24 cellular contexts compared by ENCODE assay signal in the genomic region with DNA sequence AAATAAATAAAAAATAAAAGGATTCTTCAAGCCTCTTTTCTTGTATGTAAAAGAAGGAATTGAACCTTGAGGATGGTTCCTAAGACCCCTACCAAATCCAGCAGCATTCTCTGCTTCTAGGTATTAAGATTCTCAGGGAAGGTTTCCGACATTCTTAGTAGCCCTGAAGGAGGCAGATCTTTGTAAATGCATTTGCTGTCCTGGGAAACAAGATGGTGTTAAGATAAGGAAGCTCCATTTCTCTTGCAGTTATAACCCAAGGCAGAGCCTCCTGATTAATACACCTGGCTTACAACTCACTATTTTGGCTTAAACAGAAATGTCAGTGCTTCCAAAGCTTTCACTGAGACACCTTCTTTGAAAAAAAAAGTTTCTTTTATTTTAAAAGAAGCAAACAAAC.
"Had no signal": no experiment of that assay in that cellular context is flagged by ENCODE, and none has a peak within 500 bp of the region (broad histone marks: within the 10 kb centered on the region; RNA-seq: fewer than 3 reads in every experiment).

No MANE protein-coding gene starts in this region.

- H3K27me3 ChIP-seq: colonic mucosa, dorsolateral prefrontal cortex, esophagus muscularis mucosa, esophagus squamous epithelium, gastrocnemius medialis, gastroesophageal sphincter, heart left ventricle, heart right ventricle had no signal

- ATAC-seq: effector memory CD8-positive, alpha-beta T cell; esophagus mucosa; foreskin keratinocyte; gastrocnemius medialis; gastroesophageal sphincter; heart left ventricle; heart right ventricle had no signal

- H3K4me3 ChIP-seq: colonic mucosa, coronary artery, dorsolateral prefrontal cortex, esophagus muscularis mucosa, esophagus squamous epithelium, gastrocnemius medialis, gastroesophageal sphincter, heart left ventricle, heart right ventricle had no signal

- H3K36me3 ChIP-seq: colonic mucosa, esophagus muscularis mucosa, esophagus squamous epithelium, gastrocnemius medialis, gastroesophageal sphincter, heart left ventricle, heart right ventricle had no signal

- H3K27ac ChIP-seq: colonic mucosa, coronary artery, dorsolateral prefrontal cortex, epithelial cell of prostate, esophagus muscularis mucosa, esophagus squamous epithelium, foreskin keratinocyte, gastrocnemius medialis, gastroesophageal sphincter, heart left ventricle, heart right ventricle had no signal

- DNase-seq: colonic mucosa; cortex of kidney; dermis blood vessel endothelial cell; dorsolateral prefrontal cortex; effector CD4-positive, alpha-beta T cell; effector CD8-positive, alpha-beta T cell; effector memory CD4-positive, alpha-beta T cell; effector memory CD8-positive, alpha-beta T cell; endodermal cell; erythroblast; esophagus squamous epithelium; foreskin fibroblast; foreskin keratinocyte; foreskin melanocyte; gastrocnemius medialis; glutamatergic neuron; head of caudate nucleus; heart left ventricle; heart right ventricle had no signal

- H3K4me1 ChIP-seq: colonic mucosa, esophagus muscularis mucosa, foreskin keratinocyte, gastrocnemius medialis, gastroesophageal sphincter, heart left ventricle had no signal
